In the genomic region with DNA sequence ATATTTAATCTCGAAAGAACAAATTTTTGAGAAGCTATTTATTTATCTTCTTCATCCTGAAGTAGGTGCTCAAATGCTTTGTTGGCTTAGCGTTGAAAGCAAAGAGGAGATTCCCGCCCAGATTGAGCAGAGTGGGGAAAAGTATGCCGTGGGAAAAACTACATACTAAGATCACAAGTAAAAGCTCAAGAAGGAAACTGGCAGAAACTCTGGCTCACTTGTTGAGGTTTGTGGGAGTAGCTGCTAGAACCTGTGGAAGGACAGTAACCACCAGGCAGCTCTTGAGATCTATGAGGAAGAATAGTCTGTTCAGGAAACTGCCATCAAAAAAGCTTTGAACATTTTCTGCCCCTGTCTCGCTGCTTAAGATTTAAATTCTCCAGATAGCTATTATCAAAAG, we compare ENCODE assay signal across 32 cellular contexts. TPM values are rescaled to one million over a fixed set of nuclear protein-coding genes. Genes with fewer than 3 reads are reported as not detected.
"Had no signal": no experiment of that assay in that cellular context is flagged by ENCODE, and none has a peak within 500 bp of the region (broad histone marks: within the 10 kb centered on the region; RNA-seq: fewer than 3 reads in every experiment).

No MANE protein-coding gene starts in this region.

- H3K27me3 ChIP-seq: ascending aorta, breast epithelium, cardiac muscle cell, colonic mucosa, gastrocnemius medialis, heart left ventricle had no signal

- H3K4me1 ChIP-seq: ascending aorta, breast epithelium, colonic mucosa, foreskin keratinocyte, gastrocnemius medialis had no signal

- DNase-seq: activated CD4-positive, alpha-beta memory T cell treated with anti-CD3 and anti-CD28 coated beads, Interleukin-2, amount 10 ng/mL, durations not matched to agents 7 days and 5 days; activated CD4-positive, alpha-beta T cell treated with anti-CD3 and anti-CD28 coated beads for 1 hour; activated CD4-positive, alpha-beta T cell treated with anti-CD3 and anti-CD28 coated beads for 4 hours; activated CD4-positive, alpha-beta T cell treated with anti-CD3 and anti-CD28 coated beads, Interleukin-2, amount 10 ng/mL, durations not matched to agents 7 days and 5 days; activated CD4-positive, alpha-beta T cell treated with anti-CD3 and anti-CD28 coated beads, Interleukin-2, amount 50 U/mL, for 4 hours; activated CD8-positive, alpha-beta memory T cell treated with anti-CD3 and anti-CD28 coated beads, Interleukin-2, amount 50 U/mL, for 48 hours; activated gamma-delta T cell; activated naive CD4-positive, alpha-beta T cell; activated naive CD4-positive, alpha-beta T cell treated with anti-CD3 and anti-CD28 coated beads, Interleukin-2, amount 10 ng/mL, durations not matched to agents 7 days and 5 days; activated naive CD8-positive, alpha-beta T cell treated with anti-CD3 and anti-CD28 coated beads, Interleukin-2, amount 10 ng/mL, durations not matched to agents 7 days and 5 days; activated T-cell treated with anti-CD3 and anti-CD28 coated beads for 4 hours; activated T-cell treated with anti-CD3 and anti-CD28 coated beads, Interleukin-2, amount 50 U/mL, for 24 hours; activated T-cell treated with anti-CD3 and anti-CD28 coated beads, Interleukin-2, amount 50 U/mL, for 72 hours; central memory CD4-positive, alpha-beta T cell; cerebellar nuclear complex; colonic mucosa; effector memory CD4-positive, alpha-beta T cell; endodermal cell; foreskin keratinocyte; gastrocnemius medialis; glutamatergic neuron; heart left ventricle; T-helper 2 cell had no signal

- H3K36me3 ChIP-seq: ascending aorta, breast epithelium, cardiac muscle cell, colonic mucosa, gastrocnemius medialis, heart left ventricle had no signal

- H3K27ac ChIP-seq: ascending aorta, breast epithelium, cardiac muscle cell, colonic mucosa, foreskin keratinocyte, gastrocnemius medialis, heart left ventricle, VCaP had no signal

- H3K9me3 ChIP-seq: ascending aorta, breast epithelium, colonic mucosa, gastrocnemius medialis, heart left ventricle had no signal

- ATAC-seq: activated naive CD4-positive, alpha-beta T cell treated with anti-CD3 and anti-CD28 coated beads, Interleukin-2, amount 50 U/mL, for 72 hours; activated T-cell treated with anti-CD3 and anti-CD28 coated beads, Interleukin-2, amount 50 U/mL, for 72 hours; esophagus mucosa; foreskin keratinocyte; gastrocnemius medialis; heart left ventricle; WTC11 had no signal

- H3K4me3 ChIP-seq: ascending aorta, breast epithelium, cardiac muscle cell, colonic mucosa, gastrocnemius medialis, heart left ventricle had no signal

RNA-seq across cellular contexts. Expression of a gene that starts 3.9 kb away (rescaled TPM):
- total RNA-seq: activated CD4-positive, alpha-beta memory T cell treated with anti-CD3 and anti-CD28 coated beads, Interleukin-2, amount 10 ng/mL, durations not matched to agents 7 days and 5 days; activated CD4-positive, alpha-beta T cell treated with anti-CD3 and anti-CD28 coated beads, Interleukin-2, amount 10 ng/mL, durations not matched to agents 7 days and 5 days; activated naive CD4-positive, alpha-beta T cell treated with anti-CD3 and anti-CD28 coated beads, Interleukin-2, amount 50 U/mL, for 72 hours; activated naive CD8-positive, alpha-beta T cell treated with anti-CD3 and anti-CD28 coated beads, Interleukin-2, amount 10 ng/mL, durations not matched to agents 7 days and 5 days; ascending aorta; dermis microvascular lymphatic vessel endothelial cell; epithelial cell of proximal tubule; esophagus mucosa; foreskin keratinocyte had no signal
